In genomic region chr7:23963461-23963860, GRCh38 we compare ENCODE assay signal across 26 cellular contexts.
"Had no signal": no experiment of that assay in that cellular context is flagged by ENCODE, and none has a peak within 500 bp of the region (broad histone marks: within the 10 kb centered on the region; RNA-seq: fewer than 3 reads in every experiment).

No MANE protein-coding gene starts in this region.

- H3K27me3 ChIP-seq: stomach, suprapubic skin, testis, thyroid gland, tibial artery, tibial nerve, transverse colon, upper lobe of left lung, upper lobe of right lung, uterus, vagina had no signal

- H3K9me3 ChIP-seq: stomach, suprapubic skin, testis, thoracic aorta, thyroid gland, tibial artery, tibial nerve, transverse colon, upper lobe of left lung, upper lobe of right lung, uterus, vagina had no signal

- H3K36me3 ChIP-seq: stomach, suprapubic skin, thoracic aorta, thyroid gland, tibial artery, tibial nerve, transverse colon, upper lobe of left lung, upper lobe of right lung, uterus, vagina had no signal

- H3K4me1 ChIP-seq: suprapubic skin, testis, thyroid gland, tibial artery, tibial nerve, transverse colon, upper lobe of left lung, upper lobe of right lung, uterus, vagina had no signal

- ATAC-seq: stimulated activated effector memory CD8-positive, alpha-beta T cell treated with anti-CD3 and anti-CD28 coated beads, Interleukin-12 subunit alpha, Interleukin-12 subunit beta, amount 100 ng/mL, for 72 hours; stimulated activated memory B cell treated with anti-CD40 and anti-IgM and Interleukin-4, amounts not matched to agents 10 μg/mL and 1 μg/mL and 100 μg/mL, for 72 hours; stimulated activated naive B cell treated with anti-CD40 and anti-IgM and Interleukin-4, amounts not matched to agents 10 μg/mL and 1 μg/mL and 100 μg/mL, for 72 hours; stimulated activated naive CD8-positive, alpha-beta T cell treated with anti-CD3 and anti-CD28 coated beads, Interleukin-15, amount 100 ng/mL, for 72 hours; stimulated activated naive CD8-positive, alpha-beta T cell treated with anti-CD3 and anti-CD28 coated beads, Interleukin-15, Interleukin-2, amounts not matched to agents 100 U/mL and 50 U/mL, for 24 hours; upper lobe of right lung had no signal

- H3K27ac ChIP-seq: stomach, suprapubic skin, testis, thoracic aorta, thyroid gland, tibial artery, tibial nerve, transverse colon, upper lobe of left lung, upper lobe of right lung, uterus, vagina had no signal

- DNase-seq: stimulated activated CD4-positive, alpha-beta T cell treated with anti-CD3 and anti-CD28 coated beads, Interleukin-2, amount 100 ng/mL, for 48 hours; stimulated activated CD4-positive, alpha-beta T cell treated with anti-CD3 and anti-CD28 coated beads, Interleukin-4, amount 100 ng/mL, for 1 hour; stimulated activated CD4-positive, alpha-beta T cell treated with anti-CD3 and anti-CD28 coated beads, Interleukin-4, amount 100 ng/mL, for 24 hours; stimulated activated CD4-positive, alpha-beta T cell treated with anti-CD3 and anti-CD28 coated beads, Interleukin-4, amount 100 ng/mL, for 4 hours; stimulated activated CD8-positive, alpha-beta memory T cell treated with anti-CD3 and anti-CD28 coated beads, Interleukin-4, amount 100 ng/mL, for 48 hours; stimulated activated naive B cell treated with anti-CD40 and anti-IgM and Interleukin-4, amounts not matched to agents 10 μg/mL and 1 μg/mL and 100 μg/mL, for 72 hours; stimulated activated naive CD4-positive, alpha-beta T cell; stimulated activated naive CD4-positive, alpha-beta T cell treated with Interleukin-2 at 50 U/mL for 16 hours; stimulated activated naive CD8-positive, alpha-beta T cell treated with anti-CD3 and anti-CD28 coated beads, Interleukin-15, amount 100 ng/mL, for 72 hours; stimulated activated naive CD8-positive, alpha-beta T cell treated with anti-CD3 and anti-CD28 coated beads, Interleukin-15, Interleukin-2, amounts not matched to agents 100 U/mL and 50 U/mL, for 24 hours; stomach; substantia nigra; testis; thyroid gland; tibial artery; transverse colon; trophoblast cell; upper lobe of left lung; upper lobe of right lung; uterus had no signal

- H3K4me3 ChIP-seq: stomach, suprapubic skin, testis, thoracic aorta, thyroid gland, tibial artery, tibial nerve, transverse colon, upper lobe of left lung, upper lobe of right lung, uterus, vagina had no signal
